2 cellular contexts compared by ENCODE assay signal in the genomic region with DNA sequence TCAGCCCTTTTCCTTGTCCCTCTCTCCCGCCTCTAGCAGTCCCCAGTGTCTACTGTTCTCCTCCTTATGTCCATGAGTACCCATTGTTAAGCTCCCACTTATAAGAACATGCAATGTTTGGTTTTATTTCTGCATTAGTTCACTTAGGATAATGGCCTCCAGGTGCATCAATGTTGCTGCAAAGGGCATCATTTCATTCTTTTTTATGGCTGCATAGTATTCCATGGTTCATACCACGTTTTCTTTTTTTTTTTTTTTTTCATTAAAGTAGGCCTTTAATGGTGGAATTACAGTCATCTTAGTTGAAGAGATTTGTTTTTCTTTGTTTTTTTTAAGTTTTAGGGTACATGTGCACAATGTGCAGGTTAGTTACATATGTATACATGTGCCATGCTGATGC.
DNase-seq lines count a peak whose midpoint lies in the region; ATAC-seq, FAIRE-seq and TF ChIP-seq lines count a peak whose summit lies in the region.
"Not testable (repeated sequence)": the region's sequence is repeated elsewhere in the genome, so short reads cannot be mapped to it uniquely, and the experiment has no call there.

No MANE protein-coding gene starts in this region.

- not testable (repeated sequence) for BruUV-seq in K562 (replicated peaks; lab: Mats Ljungman, UMichigan)

- POLR2A ChIA-PET in HEK293 (lab: Yijun Ruan, JAX); K562 (lab: Yijun Ruan, JAX): not testable (repeated sequence)

- not testable (repeated sequence) for H3K79me2 ChIP-seq in K562 (ENCODE audit: control insufficient read depth, insufficient read depth, low read length)

- H3K9me3 ChIP-seq in HEK293 (ENCODE audit: control insufficient read depth, insufficient read depth, low read depth, low read length); K562 (replicated peaks; ENCODE audit: control insufficient read depth, insufficient read depth, low read depth, low read length): not testable (repeated sequence)

- not testable (repeated sequence) for H3K27ac ChIP-seq in HEK293 (ENCODE audit: extremely low read depth, low read depth, low read length); K562 (ENCODE audit: extremely low read depth, low read depth, low read length)

- not testable (repeated sequence) for H2AFZ ChIP-seq in K562 (ENCODE audit: low read depth, low read length)

- FAIRE-seq in K562 (lab: Jason Lieb, UNC): not testable (repeated sequence)

- H3K27me3 ChIP-seq in K562 (ENCODE audit: control insufficient read depth in 2 of 2, insufficient read depth in 2 of 2, low read length in 2 of 2): not testable (repeated sequence)

- not testable (repeated sequence) for TF ChIP-seq CTCF in HEK293 (tag by site-specific recombination; IDR thresholded peaks at IDR 0.05); K562 (IDR thresholded peaks at IDR 0.05 in 2 of 3, conservative IDR thresholded peaks at IDR 0.05 in 1 of 3; ENCODE audit: insufficient read depth in 2 of 3, low read depth in 1 of 3, low read length in 3 of 3)

- not testable (repeated sequence) for DNase-seq in K562 (ENCODE audit: extremely low read depth in 1 of 4, low spot score in 3 of 4)

- not testable (repeated sequence) for H3K4me2 ChIP-seq in K562 (ENCODE audit: insufficient read depth, low read length)

- H3K36me3 ChIP-seq in HEK293 (ENCODE audit: control insufficient read depth in 2 of 2, insufficient read depth in 1 of 2, low read length in 2 of 2); K562 (ENCODE audit: control insufficient read depth, insufficient read depth, low read length): not testable (repeated sequence)

- not testable (repeated sequence) for H4K20me1 ChIP-seq in K562 (replicated peaks; ENCODE audit: control insufficient read depth, insufficient read depth, low read length)

- H3K9me1 ChIP-seq in K562 (ENCODE audit: control insufficient read depth, insufficient read depth, low read length): not testable (repeated sequence)

- not testable (repeated sequence) for TF ChIP-seq POLR2A in K562 (conservative IDR thresholded peaks at IDR 0.05)

- TF ChIP-seq EP300 in K562 (IDR thresholded peaks at IDR 0.05; ENCODE audit: low read length): not testable (repeated sequence)

- TF ChIP-seq RAD21 in K562 (CRISPR knock-in tag; conservative IDR thresholded peaks at IDR 0.05 in 1 of 2, IDR thresholded peaks at IDR 0.05 in 1 of 2): not testable (repeated sequence)

- CTCF ChIA-PET in HEK293 (lab: Yijun Ruan, JAX); K562 (lab: Yijun Ruan, JAX; ENCODE audit: low intra/inter-chr PET ratio): not testable (repeated sequence)

- not testable (repeated sequence) for H3K4me3 ChIP-seq in HEK293 (ENCODE audit: low read depth, low read length); K562

- in situ Hi-C loops in K562 (cut with MboI): not testable (repeated sequence)

- H3K9ac ChIP-seq in K562 (ENCODE audit: insufficient read depth in 1 of 2, low read depth in 2 of 2, low read length in 2 of 2): not testable (repeated sequence)

- intact Hi-C loops in K562 (cut with micrococcal nuclease): not testable (repeated sequence)

- 31% methylated on average over 2 of the region's 2 CpGs for WGBS in K562 (ENCODE audit: insufficient coverage, low coverage, missing lambda C conversion rate)

- not testable (repeated sequence) for ATAC-seq in K562

- not testable (repeated sequence) for H3K4me1 ChIP-seq in HEK293 (ENCODE audit: control insufficient read depth, insufficient read depth, low read length); K562 (replicated peaks in 1 of 2; ENCODE audit: control insufficient read depth in 2 of 2, insufficient read depth in 2 of 2, low read length in 2 of 2)

TF ChIP-seq in HEK293, 187 proteins besides CTCF, POLR2A, EP300 and RAD21:
- peak; percentile 68 for TF ChIP-seq ZNF146 (tag by site-specific recombination; IDR thresholded peaks at IDR 0.05)
- TF ChIP-seq, protein P1, sequence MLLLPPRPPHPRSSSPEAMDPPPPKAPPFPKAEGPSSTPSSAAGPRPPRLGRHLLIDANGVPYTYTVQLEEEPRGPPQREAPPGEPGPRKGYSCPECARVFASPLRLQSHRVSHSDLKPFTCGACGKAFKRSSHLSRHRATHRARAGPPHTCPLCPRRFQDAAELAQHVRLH (tag by site-specific recombination; IDR thresholded peaks at IDR 0.05): peak; percentile 17; the same call in 1 of the 2 replicates

TF ChIP-seq in K562, 482 proteins besides CTCF, POLR2A, EP300 and RAD21:
- peak; percentile 71 for TF ChIP-seq ZNF146 (CRISPR knock-in tag; IDR thresholded peaks at IDR 0.05; ENCODE audit: unreplicated experiment)
- TF ChIP-seq RBM25 (IDR thresholded peaks at IDR 0.05; ENCODE audit: low read depth, low read length, severe bottlenecking): peak; percentile 4
TF ChIP-seq in K562: peak in this region for 2; not testable (repeated sequence) for 480.
